ENCODE assay signal across 1 cellular context in genomic region chr14:68172664-68173063, GRCh38.
TF ChIP-seq lines count a peak whose summit lies in the region.

No MANE protein-coding gene starts in this region.

TF ChIP-seq in HepG2, 621 proteins besides CTCF, POLR2A, EP300 and RAD21 (continued from another document and continues in another):
- TF ChIP-seq NR1H2 (CRISPR knock-in tag; IDR thresholded peaks at IDR 0.05; ENCODE audit: borderline replicate concordance, low read depth): no peak
- TF ChIP-seq GATAD2A (CRISPR knock-in tag; IDR thresholded peaks at IDR 0.05): peak; percentile 64
- peak; percentile 8; the same call in 1 of the 2 replicates for TF ChIP-seq MBD4 (IDR thresholded peaks at IDR 0.05; ENCODE audit: borderline replicate concordance, low read length)
- peak; percentile 74; the same call in 1 of the 2 replicates for TF ChIP-seq ZNF816 (CRISPR knock-in tag; IDR thresholded peaks at IDR 0.05; ENCODE audit: borderline replicate concordance)
- TF ChIP-seq TBX3 (IDR thresholded peaks at IDR 0.05; ENCODE audit: borderline replicate concordance): no peak
- TF ChIP-seq HOXA5 (CRISPR knock-in tag; IDR thresholded peaks at IDR 0.05): no peak; the same call in 1 of the 2 replicates
- TF ChIP-seq ETV5 (CRISPR knock-in tag; IDR thresholded peaks at IDR 0.05; ENCODE audit: borderline replicate concordance): peak; percentile 61; the same call in 1 of the 2 replicates
- TF ChIP-seq ZNF30 (CRISPR knock-in tag; IDR thresholded peaks at IDR 0.05): no peak
- TF ChIP-seq NR2F6 (IDR thresholded peaks at IDR 0.05): no peak
- TF ChIP-seq NR2F6 (CRISPR knock-in tag; IDR thresholded peaks at IDR 0.05): peak; percentile 53; the same call in 1 of the 2 replicates
- peak; percentile 72; the same call in 1 of the 2 replicates for TF ChIP-seq RXRB (CRISPR knock-in tag; IDR thresholded peaks at IDR 0.05; ENCODE audit: borderline replicate concordance)
- no peak for TF ChIP-seq CC2D1A (CRISPR knock-in tag; IDR thresholded peaks at IDR 0.05)
- TF ChIP-seq RFX5 (IDR thresholded peaks at IDR 0.05; ENCODE audit: low read depth, low read length): no peak
- peak; percentile 10; the same call in 1 of the 2 replicates for TF ChIP-seq ZNF652 (CRISPR knock-in tag; IDR thresholded peaks at IDR 0.05; ENCODE audit: borderline replicate concordance, low read depth)
- TF ChIP-seq ELF3 (CRISPR knock-in tag; IDR thresholded peaks at IDR 0.05): peak; percentile 11; the same call in 1 of the 2 replicates
- TF ChIP-seq, protein P1, sequence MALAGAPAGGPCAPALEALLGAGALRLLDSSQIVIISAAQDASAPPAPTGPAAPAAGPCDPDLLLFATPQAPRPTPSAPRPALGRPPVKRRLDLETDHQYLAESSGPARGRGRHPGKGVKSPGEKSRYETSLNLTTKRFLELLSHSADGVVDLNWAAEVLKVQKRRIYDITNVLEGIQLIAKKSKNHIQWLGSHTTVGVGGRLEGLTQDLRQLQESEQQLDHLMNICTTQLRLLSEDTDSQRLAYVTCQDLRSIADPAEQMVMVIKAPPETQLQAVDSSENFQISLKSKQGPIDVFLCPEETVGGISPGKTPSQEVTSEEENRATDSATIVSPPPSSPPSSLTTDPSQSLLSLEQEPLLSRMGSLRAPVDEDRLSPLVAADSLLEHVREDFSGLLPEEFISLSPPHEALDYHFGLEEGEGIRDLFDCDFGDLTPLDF (CRISPR knock-in tag; IDR thresholded peaks at IDR 0.05): no peak
- TF ChIP-seq REXO4 (CRISPR knock-in tag; IDR thresholded peaks at IDR 0.05; ENCODE audit: borderline replicate concordance): no peak
- 0 out of 2 replicates have a peak, but pooled peaks have one; percentile 29 for TF ChIP-seq PITX1 (CRISPR knock-in tag; IDR thresholded peaks at IDR 0.05)
- 0 out of 2 replicates have a peak, but pooled peaks have one; percentile 12 for TF ChIP-seq SP5 (CRISPR knock-in tag; IDR thresholded peaks at IDR 0.05; ENCODE audit: borderline replicate concordance, low read depth)
- peak; percentile 42; the same call in 1 of the 2 replicates for TF ChIP-seq ZFX (CRISPR knock-in tag; IDR thresholded peaks at IDR 0.05; ENCODE audit: low read depth)
- TF ChIP-seq ZNF180 (CRISPR knock-in tag; IDR thresholded peaks at IDR 0.05; ENCODE audit: borderline replicate concordance, low read depth): no peak
- no peak for TF ChIP-seq JUN (CRISPR knock-in tag; IDR thresholded peaks at IDR 0.05)
- TF ChIP-seq ZMYM4 (CRISPR knock-in tag; IDR thresholded peaks at IDR 0.05): no peak
- TF ChIP-seq TEAD3 (CRISPR knock-in tag; optimal IDR thresholded peaks at IDR 0.05; ENCODE audit: borderline replicate concordance): peak; percentile 44
- no peak for TF ChIP-seq NFAT5 (CRISPR knock-in tag; IDR thresholded peaks at IDR 0.05)
- TF ChIP-seq ZNF562 (CRISPR knock-in tag; IDR thresholded peaks at IDR 0.05; ENCODE audit: borderline replicate concordance): no peak
- TF ChIP-seq SOX5 (CRISPR knock-in tag; IDR thresholded peaks at IDR 0.05; ENCODE audit: borderline replicate concordance): peak; percentile 90
- no peak for TF ChIP-seq SAFB2 (CRISPR knock-in tag; IDR thresholded peaks at IDR 0.05; ENCODE audit: borderline replicate concordance, low read depth)
- peak; percentile 42; the same call in 1 of the 2 replicates for TF ChIP-seq BCL6 (CRISPR knock-in tag; IDR thresholded peaks at IDR 0.05)
- no peak for TF ChIP-seq SOX6 (IDR thresholded peaks at IDR 0.05)
- peak; percentile 86 for TF ChIP-seq SOX6 (CRISPR knock-in tag; IDR thresholded peaks at IDR 0.05)
- TF ChIP-seq, protein P2, sequence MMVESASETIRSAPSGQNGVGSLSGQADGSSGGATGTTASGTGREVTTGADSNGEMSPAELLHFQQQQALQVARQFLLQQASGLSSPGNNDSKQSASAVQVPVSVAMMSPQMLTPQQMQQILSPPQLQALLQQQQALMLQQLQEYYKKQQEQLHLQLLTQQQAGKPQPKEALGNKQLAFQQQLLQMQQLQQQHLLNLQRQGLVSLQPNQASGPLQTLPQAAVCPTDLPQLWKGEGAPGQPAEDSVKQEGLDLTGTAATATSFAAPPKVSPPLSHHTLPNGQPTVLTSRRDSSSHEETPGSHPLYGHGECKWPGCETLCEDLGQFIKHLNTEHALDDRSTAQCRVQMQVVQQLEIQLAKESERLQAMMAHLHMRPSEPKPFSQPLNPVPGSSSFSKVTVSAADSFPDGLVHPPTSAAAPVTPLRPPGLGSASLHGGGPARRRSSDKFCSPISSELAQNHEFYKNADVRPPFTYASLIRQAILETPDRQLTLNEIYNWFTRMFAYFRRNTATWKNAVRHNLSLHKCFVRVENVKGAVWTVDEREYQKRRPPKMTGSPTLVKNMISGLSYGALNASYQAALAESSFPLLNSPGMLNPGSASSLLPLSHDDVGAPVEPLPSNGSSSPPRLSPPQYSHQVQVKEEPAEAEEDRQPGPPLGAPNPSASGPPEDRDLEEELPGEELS (CRISPR knock-in tag; IDR thresholded peaks at IDR 0.05): peak; percentile 62
- 0 out of 2 replicates have a peak, but pooled peaks have one; percentile 13 for TF ChIP-seq NFIC (IDR thresholded peaks at IDR 0.05; ENCODE audit: low read length)
- no peak for TF ChIP-seq ZNF232 (CRISPR knock-in tag; IDR thresholded peaks at IDR 0.05; ENCODE audit: borderline replicate concordance)
- 0 out of 2 replicates have a peak, but pooled peaks have one; percentile 31 for TF ChIP-seq CEBPG (CRISPR knock-in tag; IDR thresholded peaks at IDR 0.05)
- no peak for TF ChIP-seq SNAI1 (CRISPR knock-in tag; IDR thresholded peaks at IDR 0.05; ENCODE audit: borderline replicate concordance)
- no peak for TF ChIP-seq ZFP37 (CRISPR knock-in tag; IDR thresholded peaks at IDR 0.05; ENCODE audit: borderline replicate concordance)
- TF ChIP-seq CSRNP2 (CRISPR knock-in tag; conservative IDR thresholded peaks at IDR 0.05; ENCODE audit: low read depth): no peak
- TF ChIP-seq SKI (IDR thresholded peaks at IDR 0.05; ENCODE audit: partially characterized antibody): no peak
- TF ChIP-seq, protein P3, sequence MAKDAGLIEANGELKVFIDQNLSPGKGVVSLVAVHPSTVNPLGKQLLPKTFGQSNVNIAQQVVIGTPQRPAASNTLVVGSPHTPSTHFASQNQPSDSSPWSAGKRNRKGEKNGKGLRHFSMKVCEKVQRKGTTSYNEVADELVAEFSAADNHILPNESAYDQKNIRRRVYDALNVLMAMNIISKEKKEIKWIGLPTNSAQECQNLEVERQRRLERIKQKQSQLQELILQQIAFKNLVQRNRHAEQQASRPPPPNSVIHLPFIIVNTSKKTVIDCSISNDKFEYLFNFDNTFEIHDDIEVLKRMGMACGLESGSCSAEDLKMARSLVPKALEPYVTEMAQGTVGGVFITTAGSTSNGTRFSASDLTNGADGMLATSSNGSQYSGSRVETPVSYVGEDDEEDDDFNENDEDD (CRISPR knock-in tag; IDR thresholded peaks at IDR 0.05; ENCODE audit: borderline replicate concordance): no peak
- no peak for TF ChIP-seq PCBP2 (optimal IDR thresholded peaks at IDR 0.05; ENCODE audit: low read depth, low read length, poor library complexity, severe bottlenecking)
- TF ChIP-seq PTBP1 (IDR thresholded peaks at IDR 0.05; ENCODE audit: low read depth, low read length, poor library complexity, severe bottlenecking): no peak
- TF ChIP-seq HNF4G (IDR thresholded peaks at IDR 0.05; ENCODE audit: borderline replicate concordance, low read depth, low read length): no peak
- TF ChIP-seq HNF4G (CRISPR knock-in tag; IDR thresholded peaks at IDR 0.05; ENCODE audit: borderline replicate concordance, low read depth): no peak
- peak; percentile 52 for TF ChIP-seq NCOA2 (CRISPR knock-in tag; IDR thresholded peaks at IDR 0.05)
- TF ChIP-seq MIXL1 (CRISPR knock-in tag; IDR thresholded peaks at IDR 0.05): peak; percentile 83
- TF ChIP-seq ZFYVE20 (CRISPR knock-in tag; IDR thresholded peaks at IDR 0.05; ENCODE audit: borderline replicate concordance, low read depth): no peak
- no peak for TF ChIP-seq FOXP1 (IDR thresholded peaks at IDR 0.05)
- peak; percentile 71 for TF ChIP-seq FOXP1 (CRISPR knock-in tag; IDR thresholded peaks at IDR 0.05)
- TF ChIP-seq SALL2 (CRISPR knock-in tag; IDR thresholded peaks at IDR 0.05): no peak
- TF ChIP-seq SIX1 (CRISPR knock-in tag; IDR thresholded peaks at IDR 0.05; ENCODE audit: borderline replicate concordance): peak; percentile 67
- TF ChIP-seq SIX4 (CRISPR knock-in tag; IDR thresholded peaks at IDR 0.05): peak; percentile 83
- no peak for TF ChIP-seq ZNF143 (CRISPR knock-in tag; IDR thresholded peaks at IDR 0.05)
- TF ChIP-seq CREB1 (IDR thresholded peaks at IDR 0.05): no peak
- TF ChIP-seq CREB1 (CRISPR knock-in tag; IDR thresholded peaks at IDR 0.05): peak; percentile 34; the same call in 1 of the 2 replicates
- no peak for TF ChIP-seq ZNF614 (CRISPR knock-in tag; IDR thresholded peaks at IDR 0.05; ENCODE audit: borderline replicate concordance)
- TF ChIP-seq ZNF747 (CRISPR knock-in tag; IDR thresholded peaks at IDR 0.05; ENCODE audit: borderline replicate concordance): no peak
- TF ChIP-seq GABPB1 (CRISPR knock-in tag; IDR thresholded peaks at IDR 0.05): no peak
- peak; percentile 25; the same call in 1 of the 2 replicates for TF ChIP-seq SAP130 (CRISPR knock-in tag; IDR thresholded peaks at IDR 0.05; ENCODE audit: low read depth)
- no peak for TF ChIP-seq ZZZ3 (CRISPR knock-in tag; IDR thresholded peaks at IDR 0.05; ENCODE audit: borderline replicate concordance)
- TF ChIP-seq, protein P4, sequence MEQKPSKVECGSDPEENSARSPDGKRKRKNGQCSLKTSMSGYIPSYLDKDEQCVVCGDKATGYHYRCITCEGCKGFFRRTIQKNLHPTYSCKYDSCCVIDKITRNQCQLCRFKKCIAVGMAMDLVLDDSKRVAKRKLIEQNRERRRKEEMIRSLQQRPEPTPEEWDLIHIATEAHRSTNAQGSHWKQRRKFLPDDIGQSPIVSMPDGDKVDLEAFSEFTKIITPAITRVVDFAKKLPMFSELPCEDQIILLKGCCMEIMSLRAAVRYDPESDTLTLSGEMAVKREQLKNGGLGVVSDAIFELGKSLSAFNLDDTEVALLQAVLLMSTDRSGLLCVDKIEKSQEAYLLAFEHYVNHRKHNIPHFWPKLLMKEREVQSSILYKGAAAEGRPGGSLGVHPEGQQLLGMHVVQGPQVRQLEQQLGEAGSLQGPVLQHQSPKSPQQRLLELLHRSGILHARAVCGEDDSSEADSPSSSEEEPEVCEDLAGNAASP (CRISPR knock-in tag; IDR thresholded peaks at IDR 0.05; ENCODE audit: borderline replicate concordance): peak; percentile 39; the same call in 1 of the 2 replicates
